ENCODE assay signal across 31 cellular contexts in the genomic region with DNA sequence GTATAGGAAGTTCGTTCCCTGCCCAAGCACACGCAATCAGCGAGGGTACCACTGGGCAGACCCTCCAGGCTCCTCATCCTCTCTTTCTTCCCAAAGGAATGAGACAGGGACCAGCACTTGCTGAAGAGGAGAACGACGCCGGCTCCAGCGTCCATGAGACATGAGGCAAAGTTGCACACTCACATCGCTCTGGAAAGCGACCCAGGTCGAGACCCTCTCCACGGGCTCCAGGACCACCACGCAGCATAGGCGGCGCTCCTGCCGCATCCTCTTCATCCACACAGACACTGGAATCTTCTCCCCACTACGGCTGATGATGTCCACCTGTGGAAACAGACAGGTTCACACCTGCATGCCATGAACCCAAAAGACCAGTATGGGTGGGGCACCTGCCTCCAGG. TPM values are rescaled to one million over a fixed set of nuclear protein-coding genes. Genes with fewer than 3 reads are reported as not detected.
"Had no signal": no experiment of that assay in that cellular context is flagged by ENCODE, and none has a peak within 500 bp of the region (broad histone marks: within the 10 kb centered on the region; RNA-seq: fewer than 3 reads in every experiment).

No MANE protein-coding gene starts in this region.

- H3K27me3 Mint-ChIP-seq: activated B cell treated with CpG ODN at 0.5 μM for 24 hours; activated CD4-positive, alpha-beta memory T cell treated with anti-CD3 and anti-CD28 coated beads, Interleukin-2, amount 10 ng/mL, durations not matched to agents 7 days and 5 days; activated CD4-positive, alpha-beta T cell treated with anti-CD3 and anti-CD28 coated beads, Interleukin-2, amount 10 ng/mL, durations not matched to agents 7 days and 5 days; activated CD8-positive, alpha-beta memory T cell treated with anti-CD3 and anti-CD28 coated beads, Interleukin-2, amount 10 ng/mL, durations not matched to agents 7 days and 5 days; activated naive CD4-positive, alpha-beta T cell treated with anti-CD3 and anti-CD28 coated beads, Interleukin-2, amount 50 U/mL, for 24 hours; activated naive CD8-positive, alpha-beta T cell; activated naive CD8-positive, alpha-beta T cell treated with anti-CD3 and anti-CD28 coated beads, Interleukin-2, amount 10 ng/mL, durations not matched to agents 7 days and 5 days; activated naive CD8-positive, alpha-beta T cell treated with anti-CD3 and anti-CD28 coated beads, Interleukin-2, amount 50 U/mL, for 24 hours; activated T-cell treated with anti-CD3 and anti-CD28 coated beads, Interleukin-2, amount 50 U/mL, for 24 hours; brain had no signal

- H3K27me3 ChIP-seq: ascending aorta had no signal

- H3K4me1 ChIP-seq: ascending aorta had no signal

- H3K4me3 Mint-ChIP-seq: activated B cell treated with CpG ODN at 0.5 μM for 24 hours; activated CD4-positive, alpha-beta memory T cell treated with anti-CD3 and anti-CD28 coated beads, Interleukin-2, amount 10 ng/mL, durations not matched to agents 7 days and 5 days; activated CD4-positive, alpha-beta T cell treated with anti-CD3 and anti-CD28 coated beads, Interleukin-2, amount 10 ng/mL, durations not matched to agents 7 days and 5 days; activated CD8-positive, alpha-beta memory T cell treated with anti-CD3 and anti-CD28 coated beads, Interleukin-2, amount 10 ng/mL, durations not matched to agents 7 days and 5 days; activated CD8-positive, alpha-beta T cell treated with anti-CD3 and anti-CD28 coated beads, Interleukin-2, amount 10 ng/mL, durations not matched to agents 7 days and 5 days; activated naive CD4-positive, alpha-beta T cell treated with anti-CD3 and anti-CD28 coated beads for 36 hours; activated naive CD4-positive, alpha-beta T cell treated with anti-CD3 and anti-CD28 coated beads, Interleukin-2, amount 50 U/mL, for 24 hours; activated naive CD8-positive, alpha-beta T cell; activated naive CD8-positive, alpha-beta T cell treated with anti-CD3 and anti-CD28 coated beads, Interleukin-2, amount 10 ng/mL, durations not matched to agents 7 days and 5 days; activated naive CD8-positive, alpha-beta T cell treated with anti-CD3 and anti-CD28 coated beads, Interleukin-2, amount 50 U/mL, for 24 hours; activated T-cell treated with anti-CD3 and anti-CD28 coated beads, Interleukin-2, amount 50 U/mL, for 24 hours; brain; T-helper 1 cell treated with Interleukin-12 subunit alpha and Interleukin-12 subunit beta and Interleukin-4 antibody, amounts not matched to agents 30 μg/mL and 1 μg/mL, for 36 hours; T-helper 2 cell treated with Interferon-gamma antibody and Interleukin-4, amounts not matched to agents 5 μg/mL and 100 μg/mL, for 36 hours had no signal

- H3K4me3 ChIP-seq: ascending aorta had no signal

- H3K4me1 Mint-ChIP-seq: activated B cell treated with CpG ODN at 0.5 μM for 24 hours; activated CD4-positive, alpha-beta memory T cell treated with anti-CD3 and anti-CD28 coated beads, Interleukin-2, amount 10 ng/mL, durations not matched to agents 7 days and 5 days; activated CD4-positive, alpha-beta T cell treated with anti-CD3 and anti-CD28 coated beads, Interleukin-2, amount 10 ng/mL, durations not matched to agents 7 days and 5 days; activated CD8-positive, alpha-beta memory T cell treated with anti-CD3 and anti-CD28 coated beads, Interleukin-2, amount 10 ng/mL, durations not matched to agents 7 days and 5 days; activated naive CD4-positive, alpha-beta T cell treated with anti-CD3 and anti-CD28 coated beads, Interleukin-2, amount 50 U/mL, for 24 hours; activated naive CD8-positive, alpha-beta T cell treated with anti-CD3 and anti-CD28 coated beads, Interleukin-2, amount 10 ng/mL, durations not matched to agents 7 days and 5 days; activated naive CD8-positive, alpha-beta T cell treated with anti-CD3 and anti-CD28 coated beads, Interleukin-2, amount 50 U/mL, for 24 hours; brain had no signal

- H3K36me3 ChIP-seq: ascending aorta had no signal

- H3K27ac Mint-ChIP-seq: activated B cell treated with CpG ODN at 0.5 μM for 24 hours; activated CD4-positive, alpha-beta memory T cell treated with anti-CD3 and anti-CD28 coated beads, Interleukin-2, amount 10 ng/mL, durations not matched to agents 7 days and 5 days; activated CD4-positive, alpha-beta T cell treated with anti-CD3 and anti-CD28 coated beads, Interleukin-2, amount 10 ng/mL, durations not matched to agents 7 days and 5 days; activated CD8-positive, alpha-beta memory T cell treated with anti-CD3 and anti-CD28 coated beads, Interleukin-2, amount 10 ng/mL, durations not matched to agents 7 days and 5 days; activated naive CD4-positive, alpha-beta T cell treated with anti-CD3 and anti-CD28 coated beads for 36 hours; activated naive CD4-positive, alpha-beta T cell treated with anti-CD3 and anti-CD28 coated beads, Interleukin-2, amount 50 U/mL, for 24 hours; activated naive CD8-positive, alpha-beta T cell; activated naive CD8-positive, alpha-beta T cell treated with anti-CD3 and anti-CD28 coated beads, Interleukin-2, amount 10 ng/mL, durations not matched to agents 7 days and 5 days; activated naive CD8-positive, alpha-beta T cell treated with anti-CD3 and anti-CD28 coated beads, Interleukin-2, amount 50 U/mL, for 24 hours; activated T-cell treated with anti-CD3 and anti-CD28 coated beads, Interleukin-2, amount 50 U/mL, for 24 hours; activated T-helper 2 cell treated with anti-CD3 and anti-CD28 coated beads, Interferon-gamma antibody, Interleukin-2, Interleukin-4, amounts not matched to agents 10 μg/mL and 5 μg/mL and 100 μg/mL, durations not matched to agents 14 hours and 24 hours and 36 hours; T-helper 1 cell treated with Interleukin-12 subunit alpha and Interleukin-12 subunit beta and Interleukin-4 antibody, amounts not matched to agents 30 μg/mL and 1 μg/mL, for 36 hours; T-helper 2 cell treated with Interferon-gamma antibody and Interleukin-4, amounts not matched to agents 5 μg/mL and 100 μg/mL, for 36 hours had no signal

- DNase-seq: activated B cell treated with CpG ODN at 0.5 μM for 24 hours; activated CD4-positive, alpha-beta memory T cell treated with anti-CD3 and anti-CD28 coated beads, Interleukin-2, amount 10 ng/mL, durations not matched to agents 7 days and 5 days; activated CD4-positive, alpha-beta T cell treated with anti-CD3 and anti-CD28 coated beads for 48 hours; activated CD4-positive, alpha-beta T cell treated with anti-CD3 and anti-CD28 coated beads, Interleukin-2, amount 10 ng/mL, durations not matched to agents 7 days and 5 days; activated CD4-positive, alpha-beta T cell treated with anti-CD3 and anti-CD28 coated beads, Interleukin-2, amount 50 U/mL, for 48 hours; activated CD4-positive, CD25-positive, alpha-beta regulatory T cell treated with anti-CD3 and anti-CD28 coated beads, Interleukin-2, amount 50 U/mL, for 72 hours; activated CD8-positive, alpha-beta memory T cell treated with anti-CD3 and anti-CD28 coated beads for 24 hours; activated CD8-positive, alpha-beta memory T cell treated with anti-CD3 and anti-CD28 coated beads, Interleukin-2, amount 10 ng/mL, durations not matched to agents 7 days and 5 days; activated CD8-positive, alpha-beta memory T cell treated with anti-CD3 and anti-CD28 coated beads, Interleukin-2, amount 50 U/mL, for 48 hours; activated CD8-positive, alpha-beta T cell treated with anti-CD3 and anti-CD28 coated beads, Interleukin-2, amount 10 ng/mL, durations not matched to agents 7 days and 5 days; activated gamma-delta T cell; activated naive CD4-positive, alpha-beta T cell treated with anti-CD3 and anti-CD28 coated beads for 36 hours; activated naive CD8-positive, alpha-beta T cell treated with anti-CD3 and anti-CD28 coated beads, Interleukin-2, amount 10 ng/mL, durations not matched to agents 7 days and 5 days; activated naive CD8-positive, alpha-beta T cell treated with anti-CD3 and anti-CD28 coated beads, Interleukin-2, amount 50 U/mL, for 24 hours; activated T-cell treated with anti-CD3 and anti-CD28 coated beads, Interleukin-2, amount 50 U/mL, for 24 hours; activated T-cell treated with anti-CD3 and anti-CD28 coated beads, Interleukin-2, amount 50 U/mL, for 48 hours; amygdala; anterior cingulate cortex; central memory CD4-positive, alpha-beta T cell; SW 1271; T-helper 1 cell; T-helper 2 cell; T-helper 9 cell had no signal

- ATAC-seq: activated CD8-positive, alpha-beta memory T cell treated with anti-CD3 and anti-CD28 coated beads, Interleukin-2, amount 10 ng/mL, durations not matched to agents 7 days and 5 days; activated CD8-positive, alpha-beta T cell treated with anti-CD3 and anti-CD28 coated beads, Interleukin-2, amount 10 ng/mL, durations not matched to agents 7 days and 5 days; activated naive CD8-positive, alpha-beta T cell treated with anti-CD3 and anti-CD28 coated beads, Interleukin-2, amount 50 U/mL, for 24 hours had no signal

- H3K9me3 Mint-ChIP-seq: activated B cell treated with CpG ODN at 0.5 μM for 24 hours; activated CD4-positive, alpha-beta memory T cell treated with anti-CD3 and anti-CD28 coated beads, Interleukin-2, amount 10 ng/mL, durations not matched to agents 7 days and 5 days; activated CD4-positive, alpha-beta T cell treated with anti-CD3 and anti-CD28 coated beads, Interleukin-2, amount 10 ng/mL, durations not matched to agents 7 days and 5 days; activated naive CD4-positive, alpha-beta T cell treated with anti-CD3 and anti-CD28 coated beads for 36 hours; activated naive CD4-positive, alpha-beta T cell treated with anti-CD3 and anti-CD28 coated beads, Interleukin-2, amount 50 U/mL, for 24 hours; activated naive CD8-positive, alpha-beta T cell treated with anti-CD3 and anti-CD28 coated beads, Interleukin-2, amount 10 ng/mL, durations not matched to agents 7 days and 5 days; activated naive CD8-positive, alpha-beta T cell treated with anti-CD3 and anti-CD28 coated beads, Interleukin-2, amount 50 U/mL, for 24 hours; activated T-cell treated with anti-CD3 and anti-CD28 coated beads, Interleukin-2, amount 50 U/mL, for 24 hours; activated T-helper 2 cell treated with anti-CD3 and anti-CD28 coated beads, Interferon-gamma antibody, Interleukin-2, Interleukin-4, amounts not matched to agents 10 μg/mL and 5 μg/mL and 100 μg/mL, durations not matched to agents 14 hours and 24 hours and 36 hours; brain; T-helper 1 cell treated with Interleukin-12 subunit alpha and Interleukin-12 subunit beta and Interleukin-4 antibody, amounts not matched to agents 30 μg/mL and 1 μg/mL, for 36 hours; T-helper 2 cell treated with Interferon-gamma antibody and Interleukin-4, amounts not matched to agents 5 μg/mL and 100 μg/mL, for 36 hours had no signal

- H3K27ac ChIP-seq: ascending aorta, VCaP had no signal

- H3K9me3 ChIP-seq: ascending aorta had no signal

RNA-seq across cellular contexts. Expression of a gene that starts 10.8 kb away (rescaled TPM):
- total RNA-seq: ascending aorta had no signal
